Comparison of ENCODE assay signal across 11 cellular contexts in the genomic region with DNA sequence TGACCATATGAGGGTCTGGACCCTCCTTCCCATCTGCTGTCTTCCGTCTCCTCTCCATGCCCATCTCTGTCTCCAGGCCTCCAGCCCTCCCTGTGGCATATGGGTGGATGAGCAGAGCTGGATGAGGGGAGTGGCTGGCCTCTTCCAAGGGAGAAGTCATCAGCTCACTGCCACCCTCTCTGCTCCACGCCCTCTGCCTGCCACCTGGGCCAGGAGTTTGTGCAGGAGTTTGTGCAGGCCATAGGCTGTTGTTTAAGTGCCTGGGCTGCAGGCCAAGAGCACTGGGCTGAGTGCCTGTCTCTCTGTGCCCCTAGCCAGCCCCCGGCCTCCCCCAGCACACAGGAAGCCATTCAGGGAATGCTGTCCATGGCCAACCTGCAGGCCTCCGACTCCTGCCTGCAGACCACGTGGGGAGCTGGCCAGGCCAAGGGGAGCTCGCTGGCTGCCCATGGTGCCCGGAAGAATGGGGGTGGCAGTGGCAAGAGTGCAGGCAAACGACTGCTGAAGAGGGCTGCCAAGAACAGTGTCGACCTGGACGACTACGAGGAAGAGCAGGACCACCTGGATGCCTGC.
DNase-seq lines count a peak whose midpoint lies in the region; ATAC-seq and TF ChIP-seq lines count a peak whose summit lies in the region.
"Had no signal": no experiment of that assay in that cellular context is flagged by ENCODE, and none has a peak within 500 bp of the region (broad histone marks: within the 10 kb centered on the region; RNA-seq: fewer than 3 reads in every experiment).

No MANE protein-coding gene starts in this region.

- no peak for TF ChIP-seq CTCF in testis (IDR thresholded peaks at IDR 0.05)

- intact Hi-C loops in left cardiac atrium (cut with DNase I) (no loop called here), testis (cut with DNase I; ENCODE audit: low total_unique reads) (no loop called here)

- WGBS in testis, 2 donors = 68 to 84% methylated on average over 9 to 11 of the region's 11 CpGs

- no peak for TF ChIP-seq POLR2A in testis (IDR thresholded peaks at IDR 0.05)

- DNase-seq in activated T-cell treated with anti-CD3 and anti-CD28 coated beads, Interleukin-2, amount 50 U/mL, for 1 hour = peak; percentile 14
- no peak for DNase-seq in activated T-cell treated with anti-CD3 and anti-CD28 coated beads for 4 hours
- peak; percentile 52 for DNase-seq in RPMI7951 (ENCODE audit: low read depth)
- peak; percentile 17 for DNase-seq in left cardiac atrium
- DNase-seq in testis = peak; percentile 5
- no peak for DNase-seq in NOMO-1 treated with DMSO at 0.1 percent for 48 hours (lab: John Stamatoyannopoulos, UW; ENCODE audit: unreplicated experiment)

- H3K27me3 ChIP-seq in testis = no peaks in the 10 kb centered on the region
- H3K27me3 ChIP-seq: BLaER1, tibial nerve had no signal

- peak; percentile 10 to 28 for ATAC-seq in left cardiac atrium
- ATAC-seq in GM18519 (IDR thresholded peaks at IDR 0.05; ENCODE audit: low FRiP score, unreplicated experiment) = no peak
- ATAC-seq in GM21576 (IDR thresholded peaks at IDR 0.05; ENCODE audit: unreplicated experiment) = no peak

- no peaks in the 10 kb centered on the region for H3K4me1 ChIP-seq in testis
- H3K4me1 ChIP-seq: tibial nerve had no signal

- no peak overlapping the region for H3K27ac ChIP-seq in testis
- H3K27ac ChIP-seq: BLaER1, KMS-11, tibial nerve had no signal

- H3K4me3 ChIP-seq in testis = no peak overlapping the region
- H3K4me3 ChIP-seq: BLaER1, tibial nerve had no signal

- no peaks in the 10 kb centered on the region for H3K9me3 ChIP-seq in testis
- H3K9me3 ChIP-seq: BLaER1, tibial nerve had no signal

- H3K36me3 ChIP-seq in testis (ENCODE audit: low read depth, missing control alignments) = no peaks in the 10 kb centered on the region

Comparison
In these comparisons a context has a peak if more than half of its experiments do, and no peak if none do; other contexts are left out.
1. DNase-seq: peak in activated T-cell treated with anti-CD3 and anti-CD28 coated beads, Interleukin-2, amount 50 U/mL, for 1 hour (single experiment), RPMI7951 (single experiment), left cardiac atrium (single experiment) and testis (single experiment); none in activated T-cell treated with anti-CD3 and anti-CD28 coated beads for 4 hours (single experiment) and NOMO-1 treated with DMSO at 0.1 percent for 48 hours (single experiment).
2. ATAC-seq: peak in left cardiac atrium (2 of 2); none in GM18519 (single experiment) and GM21576 (single experiment).